14 cellular contexts compared by ENCODE assay signal in the genomic region with DNA sequence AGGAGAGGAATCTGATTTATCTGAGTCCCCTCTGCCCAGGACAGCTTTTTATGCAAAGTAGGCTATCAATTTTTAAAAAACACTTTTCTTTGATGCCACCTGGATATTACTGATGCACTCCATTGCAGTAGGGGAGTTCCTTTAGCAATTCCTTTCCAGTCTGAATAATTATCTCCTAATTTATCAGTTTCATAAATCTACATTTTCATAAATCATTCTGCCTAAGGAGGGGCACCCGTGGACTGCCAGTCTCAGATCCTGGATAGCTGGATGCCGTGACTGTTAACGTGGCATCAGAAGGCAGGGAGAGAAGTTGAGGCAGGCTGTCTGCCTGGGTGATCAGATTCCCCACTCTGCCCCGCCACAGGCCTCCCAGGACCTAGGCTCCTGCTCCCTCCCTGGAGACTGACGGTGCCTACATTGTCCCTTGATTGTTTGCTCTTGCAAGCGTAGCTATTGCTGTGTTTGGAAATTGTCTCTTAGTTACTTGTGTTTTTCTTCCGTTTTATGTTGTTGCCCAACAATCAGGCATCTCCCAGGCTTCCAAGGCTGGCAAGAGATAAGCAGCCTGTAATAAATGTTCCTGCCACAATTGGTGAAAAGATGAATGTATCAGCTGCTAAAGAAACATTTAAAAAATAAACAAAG.
DNase-seq lines count a peak whose midpoint lies in the region; ATAC-seq and TF ChIP-seq lines count a peak whose summit lies in the region.
"Had no signal": no experiment of that assay in that cellular context is flagged by ENCODE, and none has a peak within 500 bp of the region (broad histone marks: within the 10 kb centered on the region; RNA-seq: fewer than 3 reads in every experiment).

No MANE protein-coding gene starts in this region.

- peak overlapping the region; percentile 62 for H3K27ac Mint-ChIP-seq in mesothelial cell of epicardium
- H3K27ac Mint-ChIP-seq: activated CD8-positive, alpha-beta T cell treated with anti-CD3 and anti-CD28 coated beads, Interleukin-2, amount 10 ng/mL, durations not matched to agents 7 days and 5 days; T-cell had no signal

- H3K4me2 ChIP-seq in fibroblast of lung (ENCODE audit: extremely low read depth, insufficient read depth, low read length): no peak overlapping the region

- H3K4me3 Mint-ChIP-seq in mesothelial cell of epicardium: no peak overlapping the region
- H3K4me3 Mint-ChIP-seq: activated CD8-positive, alpha-beta T cell treated with anti-CD3 and anti-CD28 coated beads, Interleukin-2, amount 10 ng/mL, durations not matched to agents 7 days and 5 days; T-cell had no signal

- H3K4me3 ChIP-seq in fibroblast of lung (replicated peaks in 1 of 4; ENCODE audit: control extremely low read depth in 1 of 4, insufficient read depth in 1 of 4, low read depth in 3 of 4, low read length in 4 of 4): no peak overlapping the region

- peaks cover 5% of the 10 kb centered on the region for H3K36me3 Mint-ChIP-seq in mesothelial cell of epicardium

- ATAC-seq in HG03354 (IDR thresholded peaks at IDR 0.05; ENCODE audit: poor library complexity, severe bottlenecking, unreplicated experiment) (no peak), HG02870 (IDR thresholded peaks at IDR 0.05; ENCODE audit: unreplicated experiment) (no peak), HG02973 (IDR thresholded peaks at IDR 0.05; ENCODE audit: unreplicated experiment) (no peak)
- no peak for ATAC-seq in stimulated activated naive CD8-positive, alpha-beta T cell treated with anti-CD3 and anti-CD28 coated beads, Interleukin-15, Interleukin-2, amounts not matched to agents 100 U/mL and 50 U/mL, for 24 hours
- ATAC-seq: activated CD8-positive, alpha-beta T cell treated with anti-CD3 and anti-CD28 coated beads, Interleukin-2, amount 10 ng/mL, durations not matched to agents 7 days and 5 days; T-cell had no signal

- TF ChIP-seq CTCF in fibroblast of lung (conservative IDR thresholded peaks at IDR 0.05 in 1 of 2, IDR thresholded peaks at IDR 0.05 in 1 of 2; ENCODE audit: low read depth in 1 of 2, low read length in 2 of 2): no peak
- TF ChIP-seq CTCF in mesothelial cell of epicardium (IDR thresholded peaks at IDR 0.05; ENCODE audit: unreplicated experiment): no peak

- no peaks in the 10 kb centered on the region for H4K20me1 ChIP-seq in fibroblast of lung (ENCODE audit: control insufficient read depth, extremely low read depth, insufficient read depth, low read length)

- no peaks in the 10 kb centered on the region for H3K79me2 ChIP-seq in fibroblast of lung (ENCODE audit: control insufficient read depth, insufficient read depth, low read length)

- no peaks in the 10 kb centered on the region for H3K27me3 Mint-ChIP-seq in mesothelial cell of epicardium (ENCODE audit: low read depth)
- H3K27me3 Mint-ChIP-seq: T-cell had no signal

- H3K4me1 ChIP-seq in fibroblast of lung (ENCODE audit: control insufficient read depth, extremely low read depth, insufficient read depth, low read length): peaks cover 4% of the 10 kb centered on the region

- H3K9me3 ChIP-seq in fibroblast of lung (ENCODE audit: control insufficient read depth, insufficient read depth, low read depth, low read length): no peaks in the 10 kb centered on the region

- no peaks in the 10 kb centered on the region for H3K36me3 ChIP-seq in fibroblast of lung (ENCODE audit: control insufficient read depth, insufficient read depth, low read length)

- DNase-seq in AG20443 (ENCODE audit: low spot score) (peak; percentile 71), NCI-H2171 (lab: John Stamatoyannopoulos, UW) (peak; percentile 19), fibroblast of lung (ENCODE audit: low read depth in 2 of 2) (peak; percentile 52 to 57), mesothelial cell of epicardium (ENCODE audit: low spot score in 2 of 2, unreplicated experiment in 2 of 2) (no peak)
- DNase-seq in stimulated activated naive CD8-positive, alpha-beta T cell treated with anti-CD3 and anti-CD28 coated beads, Interleukin-15, Interleukin-2, amounts not matched to agents 100 U/mL and 50 U/mL, for 24 hours: no peak
- DNase-seq: activated CD8-positive, alpha-beta T cell treated with anti-CD3 and anti-CD28 coated beads, Interleukin-2, amount 10 ng/mL, durations not matched to agents 7 days and 5 days; HCEC 1CT; NCI-H526 treated with DMSO at 0.1 percent for 48 hours; nucleus accumbens; T-cell had no signal

- no peaks in the 10 kb centered on the region for H3K9me3 Mint-ChIP-seq in mesothelial cell of epicardium

- H3K9ac ChIP-seq in fibroblast of lung (ENCODE audit: insufficient read depth, low read length): no peak overlapping the region

- H2AFZ ChIP-seq in fibroblast of lung (ENCODE audit: low read length): no peak overlapping the region

- no peaks in the 10 kb centered on the region for H3K27me3 ChIP-seq in fibroblast of lung (ENCODE audit: control insufficient read depth, insufficient read depth, low read length)

- H3K27ac ChIP-seq in fibroblast of lung (ENCODE audit: insufficient read depth, low read length): no peak overlapping the region
- H3K27ac ChIP-seq: epithelial cell of prostate had no signal

- peaks cover 65% of the 10 kb centered on the region for H3K4me1 Mint-ChIP-seq in mesothelial cell of epicardium
- H3K4me1 Mint-ChIP-seq: T-cell had no signal

Comparison
In these comparisons a context has a peak if more than half of its experiments do, and no peak if none do; other contexts are left out.
1. DNase-seq: peak in AG20443 (single experiment), NCI-H2171 (single experiment) and fibroblast of lung (2 of 2); none in mesothelial cell of epicardium (0 of 2) and stimulated activated naive CD8-positive, alpha-beta T cell treated with anti-CD3 and anti-CD28 coated beads, Interleukin-15, Interleukin-2, amounts not matched to agents 100 U/mL and 50 U/mL, for 24 hours (single experiment).